1 cellular context compared by ENCODE assay signal in genomic region chr15:36880226-36880912, GRCh38.
TF ChIP-seq lines count a peak whose summit lies in the region.

No MANE protein-coding gene starts in this region.

TF ChIP-seq in IMR-90, 13 proteins besides CTCF, POLR2A, EP300 and RAD21 (continued from another document):
- TF ChIP-seq ELK1 (IDR thresholded peaks at IDR 0.05; ENCODE audit: borderline replicate concordance, low read depth, low read length): no peak
- no peak for TF ChIP-seq RCOR1 (IDR thresholded peaks at IDR 0.05; ENCODE audit: insufficient replicate concordance, low read length)
- TF ChIP-seq USF2 (IDR thresholded peaks at IDR 0.05; ENCODE audit: low read depth, low read length): no peak
- no peak for TF ChIP-seq RFX5 (IDR thresholded peaks at IDR 0.05; ENCODE audit: low read depth, low read length)
- TF ChIP-seq BHLHE40 (IDR thresholded peaks at IDR 0.05; ENCODE audit: low read depth, low read length): no peak
- TF ChIP-seq MXI1 (IDR thresholded peaks at IDR 0.05; ENCODE audit: borderline replicate concordance, low read depth, low read length): no peak
- no peak for TF ChIP-seq CEBPB (IDR thresholded peaks at IDR 0.05; ENCODE audit: low read depth, low read length)
- no peak for TF ChIP-seq SMC3 (IDR thresholded peaks at IDR 0.05; ENCODE audit: low read depth, low read length)
